In the genomic region with DNA sequence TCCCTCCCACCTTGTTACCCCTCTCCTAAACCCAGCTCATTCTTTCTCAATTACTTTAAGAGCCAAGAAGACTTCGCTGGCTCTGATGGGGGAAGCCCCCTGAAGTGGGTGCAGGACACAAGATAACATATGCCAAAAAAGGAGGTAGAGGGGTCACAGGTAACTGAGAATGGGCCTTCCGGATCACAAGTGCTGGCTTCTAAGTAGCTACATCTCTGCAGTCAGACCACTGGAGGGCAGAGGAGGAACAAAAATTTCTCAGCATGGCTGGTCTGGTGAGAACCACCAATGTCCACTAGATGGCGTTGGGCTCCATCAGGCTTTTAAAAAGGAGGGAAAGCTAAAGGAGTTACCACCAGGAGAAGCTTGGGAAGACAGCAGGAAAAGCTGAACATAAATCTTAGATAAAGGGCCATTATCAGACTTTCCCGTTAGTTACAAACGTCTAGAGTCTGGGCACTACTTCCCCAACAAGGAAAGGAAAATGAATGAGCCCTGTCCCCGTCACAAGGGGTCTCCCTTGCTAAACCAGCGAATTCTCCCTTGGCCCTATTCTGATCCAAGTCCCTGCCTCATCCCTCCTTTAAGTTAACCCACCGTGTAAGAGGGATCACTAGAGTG, we compare ENCODE assay signal across 1 cellular context.
TF ChIP-seq lines count a peak whose summit lies in the region.

No MANE protein-coding gene starts in this region.

TF ChIP-seq in HepG2, 621 proteins besides CTCF, POLR2A, EP300 and RAD21 (continued from another document and continues in another):
- TF ChIP-seq ARID5B (CRISPR knock-in tag; IDR thresholded peaks at IDR 0.05) (peak; percentile 60), RNF219 (CRISPR knock-in tag; IDR thresholded peaks at IDR 0.05) (peak; percentile 68; the same call in 1 of the 2 replicates), ZNF18 (CRISPR knock-in tag; IDR thresholded peaks at IDR 0.05; ENCODE audit: insufficient replicate concordance) (no peak), SOX13 (IDR thresholded peaks at IDR 0.05) (no peak), SOX13 (CRISPR knock-in tag; conservative IDR thresholded peaks at IDR 0.05 in 1 of 2, IDR thresholded peaks at IDR 0.05 in 1 of 2) (peak in 1 of 2 experiments; percentile 49; a peak in 3 of 4 replicates), ZNF644 (CRISPR knock-in tag; IDR thresholded peaks at IDR 0.05; ENCODE audit: low read depth) (0 out of 2 replicates have a peak, but pooled peaks have one; percentile 31), CCDC6 (CRISPR knock-in tag; IDR thresholded peaks at IDR 0.05) (peak; percentile 53; the same call in 1 of the 2 replicates), SAP130 (CRISPR knock-in tag; IDR thresholded peaks at IDR 0.05; ENCODE audit: low read depth) (peak; percentile 73), ZNF709 (CRISPR knock-in tag; IDR thresholded peaks at IDR 0.05) (0 out of 2 replicates have a peak, but pooled peaks have one; percentile 56), CC2D1A (CRISPR knock-in tag; IDR thresholded peaks at IDR 0.05) (peak; percentile 96; the same call in 1 of the 2 replicates), EHMT2 (IDR thresholded peaks at IDR 0.05; ENCODE audit: borderline replicate concordance, low read depth, low read length) (no peak), ATRX (CRISPR knock-in tag; IDR thresholded peaks at IDR 0.05; ENCODE audit: borderline replicate concordance) (no peak), ZNF30 (CRISPR knock-in tag; IDR thresholded peaks at IDR 0.05) (no peak), RBM22 (optimal IDR thresholded peaks at IDR 0.05; ENCODE audit: low read length) (peak; percentile 90), ZNF775 (CRISPR knock-in tag; IDR thresholded peaks at IDR 0.05; ENCODE audit: borderline replicate concordance) (no peak; the same call in 1 of the 2 replicates), FOSL2 (CRISPR knock-in tag; IDR thresholded peaks at IDR 0.05) (peak; percentile 72), ATF7-NPFF (CRISPR knock-in tag; IDR thresholded peaks at IDR 0.05; ENCODE audit: low read depth) (no peak; the same call in none of the 2 replicates), ZNF878 (CRISPR knock-in tag; IDR thresholded peaks at IDR 0.05) (0 out of 2 replicates have a peak, but pooled peaks have one; percentile 45), TFDP1 (CRISPR knock-in tag; IDR thresholded peaks at IDR 0.05; ENCODE audit: borderline replicate concordance) (peak; percentile 92), SIX1 (CRISPR knock-in tag; IDR thresholded peaks at IDR 0.05; ENCODE audit: borderline replicate concordance) (peak; percentile 53; the same call in 1 of the 2 replicates), SIN3A (IDR thresholded peaks at IDR 0.05; ENCODE audit: borderline replicate concordance, low read depth, low read length) (peak; percentile 16; the same call in 1 of the 2 replicates), POLR2G (IDR thresholded peaks at IDR 0.05; ENCODE audit: low read depth, low read length) (peak; percentile 45), ZFP1 (CRISPR knock-in tag; IDR thresholded peaks at IDR 0.05) (peak; percentile 61; the same call in 1 of the 2 replicates), HOXA9 (CRISPR knock-in tag; IDR thresholded peaks at IDR 0.05; ENCODE audit: borderline replicate concordance) (no peak), GFI1 (CRISPR knock-in tag; IDR thresholded peaks at IDR 0.05; ENCODE audit: borderline replicate concordance) (peak; percentile 31; the same call in 1 of the 2 replicates), SMAD3 (CRISPR knock-in tag; IDR thresholded peaks at IDR 0.05) (peak; percentile 96), THAP11 (CRISPR knock-in tag; IDR thresholded peaks at IDR 0.05) (peak; percentile 80), FOXK1 (CRISPR knock-in tag; IDR thresholded peaks at IDR 0.05; ENCODE audit: borderline replicate concordance, low read depth) (peak; percentile 75; the same call in 1 of the 2 replicates), ZMYM4 (CRISPR knock-in tag; IDR thresholded peaks at IDR 0.05) (0 out of 2 replicates have a peak, but pooled peaks have one; percentile 49), GATAD1 (CRISPR knock-in tag; IDR thresholded peaks at IDR 0.05) (peak; percentile 81), SRSF9 (IDR thresholded peaks at IDR 0.05; ENCODE audit: borderline replicate concordance, insufficient read depth, low read depth, low read length, poor library complexity, severe bottlenecking) (no peak), IRF2 (CRISPR knock-in tag; IDR thresholded peaks at IDR 0.05) (peak; percentile 86; the same call in 1 of the 2 replicates), KMT2B (CRISPR knock-in tag; IDR thresholded peaks at IDR 0.05) (0 out of 2 replicates have a peak, but pooled peaks have one; percentile 34), ZNF335 (CRISPR knock-in tag; IDR thresholded peaks at IDR 0.05) (peak; percentile 48; the same call in 1 of the 2 replicates), FOXC1 (CRISPR knock-in tag; IDR thresholded peaks at IDR 0.05; ENCODE audit: borderline replicate concordance) (peak; percentile 28; the same call in 1 of the 2 replicates), SIN3B (IDR thresholded peaks at IDR 0.05; ENCODE audit: low read length) (peak; percentile 74; the same call in 1 of the 2 replicates), ZBTB20 (CRISPR knock-in tag; IDR thresholded peaks at IDR 0.05; ENCODE audit: borderline replicate concordance, low read depth) (peak; percentile 75; the same call in 1 of the 2 replicates), SOX5 (CRISPR knock-in tag; IDR thresholded peaks at IDR 0.05; ENCODE audit: borderline replicate concordance) (peak; percentile 47; the same call in 1 of the 2 replicates), TP53 (CRISPR knock-in tag; conservative IDR thresholded peaks at IDR 0.05) (no peak), ZNF766 (CRISPR knock-in tag; IDR thresholded peaks at IDR 0.05; ENCODE audit: borderline replicate concordance) (no peak; the same call in 1 of the 2 replicates), POGZ (CRISPR knock-in tag; IDR thresholded peaks at IDR 0.05) (peak; percentile 67; the same call in 1 of the 2 replicates), ZNF274 (CRISPR knock-in tag; IDR thresholded peaks at IDR 0.05) (no peak), BORCS8-MEF2B (CRISPR knock-in tag; IDR thresholded peaks at IDR 0.05) (peak; percentile 81)
- TF ChIP-seq, protein P1, sequence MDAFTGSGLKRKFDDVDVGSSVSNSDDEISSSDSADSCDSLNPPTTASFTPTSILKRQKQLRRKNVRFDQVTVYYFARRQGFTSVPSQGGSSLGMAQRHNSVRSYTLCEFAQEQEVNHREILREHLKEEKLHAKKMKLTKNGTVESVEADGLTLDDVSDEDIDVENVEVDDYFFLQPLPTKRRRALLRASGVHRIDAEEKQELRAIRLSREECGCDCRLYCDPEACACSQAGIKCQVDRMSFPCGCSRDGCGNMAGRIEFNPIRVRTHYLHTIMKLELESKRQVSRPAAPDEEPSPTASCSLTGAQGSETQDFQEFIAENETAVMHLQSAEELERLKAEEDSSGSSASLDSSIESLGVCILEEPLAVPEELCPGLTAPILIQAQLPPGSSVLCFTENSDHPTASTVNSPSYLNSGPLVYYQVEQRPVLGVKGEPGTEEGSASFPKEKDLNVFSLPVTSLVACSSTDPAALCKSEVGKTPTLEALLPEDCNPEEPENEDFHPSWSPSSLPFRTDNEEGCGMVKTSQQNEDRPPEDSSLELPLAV (CRISPR knock-in tag; conservative IDR thresholded peaks at IDR 0.05; ENCODE audit: low read depth): 0 out of 2 replicates have a peak, but pooled peaks have one; percentile 30
- TF ChIP-seq, protein P2, sequence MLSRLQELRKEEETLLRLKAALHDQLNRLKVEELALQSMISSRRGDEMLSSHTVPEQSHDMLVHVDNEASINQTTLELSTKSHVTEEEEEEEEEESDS (CRISPR knock-in tag; IDR thresholded peaks at IDR 0.05; ENCODE audit: borderline replicate concordance): no peak
- TF ChIP-seq, protein P3, sequence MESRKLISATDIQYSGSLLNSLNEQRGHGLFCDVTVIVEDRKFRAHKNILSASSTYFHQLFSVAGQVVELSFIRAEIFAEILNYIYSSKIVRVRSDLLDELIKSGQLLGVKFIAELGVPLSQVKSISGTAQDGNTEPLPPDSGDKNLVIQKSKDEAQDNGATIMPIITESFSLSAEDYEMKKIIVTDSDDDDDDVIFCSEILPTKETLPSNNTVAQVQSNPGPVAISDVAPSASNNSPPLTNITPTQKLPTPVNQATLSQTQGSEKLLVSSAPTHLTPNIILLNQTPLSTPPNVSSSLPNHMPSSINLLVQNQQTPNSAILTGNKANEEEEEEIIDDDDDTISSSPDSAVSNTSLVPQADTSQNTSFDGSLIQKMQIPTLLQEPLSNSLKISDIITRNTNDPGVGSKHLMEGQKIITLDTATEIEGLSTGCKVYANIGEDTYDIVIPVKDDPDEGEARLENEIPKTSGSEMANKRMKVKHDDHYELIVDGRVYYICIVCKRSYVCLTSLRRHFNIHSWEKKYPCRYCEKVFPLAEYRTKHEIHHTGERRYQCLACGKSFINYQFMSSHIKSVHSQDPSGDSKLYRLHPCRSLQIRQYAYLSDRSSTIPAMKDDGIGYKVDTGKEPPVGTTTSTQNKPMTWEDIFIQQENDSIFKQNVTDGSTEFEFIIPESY (CRISPR knock-in tag; IDR thresholded peaks at IDR 0.05): peak; percentile 59; the same call in 1 of the 2 replicates
- TF ChIP-seq, protein P4, sequence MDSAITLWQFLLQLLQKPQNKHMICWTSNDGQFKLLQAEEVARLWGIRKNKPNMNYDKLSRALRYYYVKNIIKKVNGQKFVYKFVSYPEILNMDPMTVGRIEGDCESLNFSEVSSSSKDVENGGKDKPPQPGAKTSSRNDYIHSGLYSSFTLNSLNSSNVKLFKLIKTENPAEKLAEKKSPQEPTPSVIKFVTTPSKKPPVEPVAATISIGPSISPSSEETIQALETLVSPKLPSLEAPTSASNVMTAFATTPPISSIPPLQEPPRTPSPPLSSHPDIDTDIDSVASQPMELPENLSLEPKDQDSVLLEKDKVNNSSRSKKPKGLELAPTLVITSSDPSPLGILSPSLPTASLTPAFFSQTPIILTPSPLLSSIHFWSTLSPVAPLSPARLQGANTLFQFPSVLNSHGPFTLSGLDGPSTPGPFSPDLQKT (CRISPR knock-in tag; IDR thresholded peaks at IDR 0.05; ENCODE audit: borderline replicate concordance): 0 out of 2 replicates have a peak, but pooled peaks have one; percentile 42
